In the genomic region with DNA sequence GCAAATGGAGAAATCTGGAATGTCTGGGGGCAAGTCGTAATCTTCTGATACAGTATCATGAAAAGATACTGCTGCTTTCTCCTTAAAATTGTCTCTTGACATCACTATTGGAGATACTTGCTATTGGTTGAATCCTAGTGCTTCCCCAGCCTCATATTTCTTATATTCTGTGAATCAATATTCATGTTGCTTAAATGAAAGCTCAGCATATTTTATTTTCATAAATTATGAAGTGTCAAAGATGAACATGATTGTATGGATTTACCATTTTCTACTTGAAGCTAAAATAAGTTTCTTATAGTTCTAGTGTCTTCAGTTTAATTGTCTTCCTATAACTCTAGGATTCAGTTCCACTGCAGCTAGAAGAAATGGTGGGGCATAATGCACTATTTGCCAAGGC, we compare ENCODE assay signal across 28 cellular contexts.
"Had no signal": no experiment of that assay in that cellular context is flagged by ENCODE, and none has a peak within 500 bp of the region (broad histone marks: within the 10 kb centered on the region; RNA-seq: fewer than 3 reads in every experiment).

No MANE protein-coding gene starts in this region.

- FAIRE-seq: endometrium, islet of Langerhans, keratinocyte had no signal

- H3K27ac ChIP-seq: colonic mucosa, epithelial cell of prostate, esophagus squamous epithelium, gastrocnemius medialis, heart left ventricle, hepatocyte, left lung, lower lobe of right lung had no signal

- H3K27ac Mint-ChIP-seq: dendritic cell treated with granulocyte-macrophage colony-stimulating factor and Interleukin-4, amounts not matched to agents 40 ng/mL and 50 ng/mL, for 4 days; effector memory CD8-positive, alpha-beta T cell; endodermal cell; immature natural killer cell; mesothelial cell of epicardium; naive B cell had no signal

- ATAC-seq: effector memory CD8-positive, alpha-beta T cell; esophagus mucosa; gastrocnemius medialis; heart left ventricle; left cardiac atrium; left lung; left ventricle myocardium superior; lower lobe of right lung; mucosa of descending colon had no signal

- H3K4me3 ChIP-seq: colonic mucosa, esophagus squamous epithelium, gastrocnemius medialis, heart left ventricle, hepatocyte, left lung, lower lobe of right lung, mucosa of descending colon had no signal

- H3K9me3 Mint-ChIP-seq: dendritic cell treated with granulocyte-macrophage colony-stimulating factor and Interleukin-4, amounts not matched to agents 40 ng/mL and 50 ng/mL, for 4 days; effector memory CD8-positive, alpha-beta T cell; endodermal cell; immature natural killer cell; mesothelial cell of epicardium; naive B cell had no signal

- H3K36me3 ChIP-seq: colonic mucosa, esophagus squamous epithelium, gastrocnemius medialis, heart left ventricle, left lung, lower lobe of right lung had no signal

- H2AFZ ChIP-seq: hepatocyte had no signal

- H3K27me3 Mint-ChIP-seq: dendritic cell treated with granulocyte-macrophage colony-stimulating factor and Interleukin-4, amounts not matched to agents 40 ng/mL and 50 ng/mL, for 4 days; effector memory CD8-positive, alpha-beta T cell; naive B cell had no signal

- H3K4me1 ChIP-seq: colonic mucosa, esophagus squamous epithelium, gastrocnemius medialis, heart left ventricle, left lung, lower lobe of right lung had no signal

- H3K4me3 Mint-ChIP-seq: dendritic cell treated with granulocyte-macrophage colony-stimulating factor and Interleukin-4, amounts not matched to agents 40 ng/mL and 50 ng/mL, for 4 days; effector memory CD8-positive, alpha-beta T cell; endodermal cell; immature natural killer cell; mesothelial cell of epicardium; naive B cell had no signal

- H3K36me3 Mint-ChIP-seq: immature natural killer cell, mesothelial cell of epicardium, naive B cell had no signal

- H3K27me3 ChIP-seq: esophagus squamous epithelium, gastrocnemius medialis, hepatocyte had no signal

- H3K9me3 ChIP-seq: colonic mucosa, esophagus squamous epithelium, gastrocnemius medialis, heart left ventricle, left lung, lower lobe of right lung, mucosa of descending colon had no signal

- DNase-seq: colonic mucosa; cortex of kidney; effector CD8-positive, alpha-beta T cell; effector memory CD8-positive, alpha-beta T cell; endodermal cell; erythroblast; esophagus squamous epithelium; foreskin fibroblast; foreskin melanocyte; gastrocnemius medialis; heart left ventricle; hypothalamus; immature natural killer cell; left cardiac atrium; left lung; left ventricle myocardium superior; lower lobe of right lung; mesenchymal stem cell; mucosa of descending colon; naive B cell had no signal

- H3K79me2 ChIP-seq: hepatocyte had no signal

- H3K4me2 ChIP-seq: hepatocyte had no signal

- H3K4me1 Mint-ChIP-seq: immature natural killer cell, mesothelial cell of epicardium, naive B cell had no signal
